Comparison of ENCODE assay signal across 8 cellular contexts in genomic region chr14:105648609-105649535, GRCh38.
DNase-seq lines count a peak whose midpoint lies in the region; ATAC-seq, FAIRE-seq and TF ChIP-seq lines count a peak whose summit lies in the region.
"Not testable (repeated sequence)": the region's sequence is repeated elsewhere in the genome, so short reads cannot be mapped to it uniquely, and the experiment has no call there.

No MANE protein-coding gene starts in this region.

- peak overlapping the region; percentile 48 for H3K27ac Mint-ChIP-seq in activated T-helper 1 cell treated with anti-CD3 and anti-CD28 coated beads, Interleukin-12 subunit alpha, Interleukin-12 subunit beta, Interleukin-2, Interleukin-4 antibody, amounts not matched to agents 30 ng/mL and 10 ng/mL and 1 ng/mL, durations not matched to agents 14 hours and 24 hours and 36 hours

- not testable (repeated sequence) for H3K4me3 ChIP-seq in BLaER1, upper lobe of right lung
- H3K4me3 ChIP-seq in spleen: peak overlapping the region in 4 of 8 donors; percentile 25 to 69 (median 44)

- intact Hi-C loops in activated T-helper 1 cell treated with anti-CD3 and anti-CD28 coated beads, Interleukin-12 subunit alpha, Interleukin-12 subunit beta, Interleukin-2, Interleukin-4 antibody, amounts not matched to agents 30 ng/mL and 10 ng/mL and 1 ng/mL, durations not matched to agents 14 hours and 24 hours and 36 hours (cut with micrococcal nuclease); spleen (cut with DNase I; ENCODE audit: low total_unique reads); upper lobe of right lung (cut with DNase I): not testable (repeated sequence)

- WGBS in spleen, 5 donors: 71 to 79% (median 72%) methylated on average over 4 to 13 of the region's 13 CpGs

- TF ChIP-seq POLR2A in spleen (IDR thresholded peaks at IDR 0.05): not testable (repeated sequence)

- not testable (repeated sequence) for H3K27me3 Mint-ChIP-seq in activated T-helper 1 cell treated with anti-CD3 and anti-CD28 coated beads, Interleukin-12 subunit alpha, Interleukin-12 subunit beta, Interleukin-2, Interleukin-4 antibody, amounts not matched to agents 30 ng/mL and 10 ng/mL and 1 ng/mL, durations not matched to agents 14 hours and 24 hours and 36 hours (ENCODE audit: insufficient read depth)

- not testable (repeated sequence) for H3K9me3 Mint-ChIP-seq in activated T-helper 1 cell treated with anti-CD3 and anti-CD28 coated beads, Interleukin-12 subunit alpha, Interleukin-12 subunit beta, Interleukin-2, Interleukin-4 antibody, amounts not matched to agents 30 ng/mL and 10 ng/mL and 1 ng/mL, durations not matched to agents 14 hours and 24 hours and 36 hours

- not testable (repeated sequence) for H3K4me3 Mint-ChIP-seq in activated T-helper 1 cell treated with anti-CD3 and anti-CD28 coated beads, Interleukin-12 subunit alpha, Interleukin-12 subunit beta, Interleukin-2, Interleukin-4 antibody, amounts not matched to agents 30 ng/mL and 10 ng/mL and 1 ng/mL, durations not matched to agents 14 hours and 24 hours and 36 hours

- H3K36me3 ChIP-seq in BLaER1, spleen, upper lobe of right lung: not testable (repeated sequence)

- FAIRE-seq in GM18507 (lab: Jason Lieb, UNC): peak; percentile 33

- H3K27ac ChIP-seq in BLaER1, upper lobe of right lung: not testable (repeated sequence)
- peak overlapping the region in 5 of 8 donors; percentile 12 to 78 (median 52) for H3K27ac ChIP-seq in spleen

- H3K9me3 ChIP-seq in BLaER1, spleen, upper lobe of right lung: not testable (repeated sequence)

- H3K4me1 ChIP-seq in BLaER1 (peaks cover 23% of the 10 kb centered on the region), spleen (peaks cover 0 to 22% (median 0%) of the 10 kb centered on the region in 6 donors)
- not testable (repeated sequence) for H3K4me1 ChIP-seq in upper lobe of right lung

- not testable (repeated sequence) for H3K9ac ChIP-seq in BLaER1

- not testable (repeated sequence) for DNase-seq in GM18507 (ENCODE audit: extremely low spot score, insufficient read length, low read depth); activated T-helper 1 cell treated with anti-CD3 and anti-CD28 coated beads, Interleukin-12 subunit alpha, Interleukin-12 subunit beta, Interleukin-2, Interleukin-4 antibody, amounts not matched to agents 30 ng/mL and 10 ng/mL and 1 ng/mL, durations not matched to agents 14 hours and 24 hours and 36 hours (ENCODE audit: low spot score); upper lobe of right lung
- DNase-seq in NCI-H1092 treated with DMSO at 0.1 percent for 48 hours (lab: John Stamatoyannopoulos, UW): peak; percentile 30
- DNase-seq in ecto neural progenitor cell (ENCODE audit: low spot score): peak; percentile 34
- DNase-seq in left lobe of liver (ENCODE audit: low spot score): peak; percentile 79
- DNase-seq in spleen: peak; percentile 59

- peak overlapping the region; percentile 72 for H3K4me2 ChIP-seq in BLaER1

- TF ChIP-seq CTCF in spleen (IDR thresholded peaks at IDR 0.05 in 8 of 11, conservative IDR thresholded peaks at IDR 0.05 in 3 of 11); upper lobe of right lung (IDR thresholded peaks at IDR 0.05): not testable (repeated sequence)

- H4K20me1 ChIP-seq in BLaER1: not testable (repeated sequence)

- not testable (repeated sequence) for H3K27me3 ChIP-seq in BLaER1; spleen (replicated peaks in 1 of 7); upper lobe of right lung

- ATAC-seq in left lobe of liver: peak; percentile 47
- ATAC-seq in upper lobe of right lung: peak; percentile 4

- not testable (repeated sequence) for H3K36me3 Mint-ChIP-seq in activated T-helper 1 cell treated with anti-CD3 and anti-CD28 coated beads, Interleukin-12 subunit alpha, Interleukin-12 subunit beta, Interleukin-2, Interleukin-4 antibody, amounts not matched to agents 30 ng/mL and 10 ng/mL and 1 ng/mL, durations not matched to agents 14 hours and 24 hours and 36 hours (ENCODE audit: low read depth)

- not testable (repeated sequence) for H3K4me1 Mint-ChIP-seq in activated T-helper 1 cell treated with anti-CD3 and anti-CD28 coated beads, Interleukin-12 subunit alpha, Interleukin-12 subunit beta, Interleukin-2, Interleukin-4 antibody, amounts not matched to agents 30 ng/mL and 10 ng/mL and 1 ng/mL, durations not matched to agents 14 hours and 24 hours and 36 hours (ENCODE audit: low read depth)
